25 cellular contexts compared by ENCODE assay signal in the genomic region with DNA sequence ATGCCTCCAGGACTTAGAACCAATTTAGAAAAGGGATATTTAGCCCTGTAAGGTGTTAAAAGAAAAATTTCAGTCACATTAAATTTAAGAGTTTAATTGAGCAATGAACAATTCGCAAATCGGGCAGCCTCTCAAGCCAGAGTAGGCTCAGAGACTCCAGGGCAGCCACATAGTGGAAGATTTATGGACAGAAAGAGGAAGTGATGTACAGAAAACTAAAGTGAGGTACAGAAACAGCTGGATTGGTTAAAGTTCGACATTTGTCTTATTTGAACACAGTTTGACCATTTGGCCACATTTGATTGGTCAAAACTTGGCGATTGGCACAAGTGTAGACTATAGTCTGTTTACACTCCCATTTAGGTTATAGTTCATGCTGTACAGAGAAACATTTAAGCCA.
"Had no signal": no experiment of that assay in that cellular context is flagged by ENCODE, and none has a peak within 500 bp of the region (broad histone marks: within the 10 kb centered on the region; RNA-seq: fewer than 3 reads in every experiment).

No MANE protein-coding gene starts in this region.

- H3K27me3 ChIP-seq: body of pancreas, sigmoid colon, upper lobe of left lung had no signal

- H3K4me1 Mint-ChIP-seq: activated CD4-positive, alpha-beta T cell treated with anti-CD3 and anti-CD28 coated beads, Interleukin-2, amount 10 ng/mL, durations not matched to agents 7 days and 5 days; activated CD8-positive, alpha-beta memory T cell treated with anti-CD3 and anti-CD28 coated beads, Interleukin-2, amount 10 ng/mL, durations not matched to agents 7 days and 5 days; activated naive CD4-positive, alpha-beta T cell treated with anti-CD3 and anti-CD28 coated beads, Interleukin-2, amount 50 U/mL, for 24 hours; naive thymus-derived CD8-positive, alpha-beta T cell had no signal

- H3K4me1 ChIP-seq: body of pancreas, left ventricle myocardium inferior had no signal

- H3K27me3 Mint-ChIP-seq: activated CD4-positive, alpha-beta T cell treated with anti-CD3 and anti-CD28 coated beads, Interleukin-2, amount 10 ng/mL, durations not matched to agents 7 days and 5 days; activated CD8-positive, alpha-beta memory T cell treated with anti-CD3 and anti-CD28 coated beads, Interleukin-2, amount 10 ng/mL, durations not matched to agents 7 days and 5 days; activated CD8-positive, alpha-beta T cell treated with anti-CD3 and anti-CD28 coated beads for 36 hours; activated naive CD4-positive, alpha-beta T cell treated with anti-CD3 and anti-CD28 coated beads, Interleukin-2, amount 50 U/mL, for 24 hours; naive thymus-derived CD8-positive, alpha-beta T cell; progenitor cell of endocrine pancreas had no signal

- H3K4me3 ChIP-seq: body of pancreas, left ventricle myocardium inferior, sigmoid colon, upper lobe of left lung had no signal

- H3K27ac ChIP-seq: body of pancreas, left ventricle myocardium inferior, sigmoid colon, upper lobe of left lung, VCaP had no signal

- H3K9me3 ChIP-seq: body of pancreas, left ventricle myocardium inferior, upper lobe of left lung had no signal

- H3K4me3 Mint-ChIP-seq: activated CD4-positive, alpha-beta T cell treated with anti-CD3 and anti-CD28 coated beads, Interleukin-2, amount 10 ng/mL, durations not matched to agents 7 days and 5 days; activated CD8-positive, alpha-beta memory T cell treated with anti-CD3 and anti-CD28 coated beads, Interleukin-2, amount 10 ng/mL, durations not matched to agents 7 days and 5 days; activated CD8-positive, alpha-beta T cell treated with anti-CD3 and anti-CD28 coated beads for 36 hours; activated naive CD4-positive, alpha-beta T cell treated with anti-CD3 and anti-CD28 coated beads, Interleukin-2, amount 50 U/mL, for 24 hours; mesothelial cell of epicardium; naive thymus-derived CD8-positive, alpha-beta T cell had no signal

- DNase-seq: activated CD4-positive, alpha-beta T cell treated with anti-CD3 and anti-CD28 coated beads, Interleukin-2, amount 10 ng/mL, durations not matched to agents 7 days and 5 days; activated CD8-positive, alpha-beta memory T cell treated with anti-CD3 and anti-CD28 coated beads, Interleukin-2, amount 10 ng/mL, durations not matched to agents 7 days and 5 days; activated CD8-positive, alpha-beta T cell treated with anti-CD3 and anti-CD28 coated beads for 36 hours; activated effector memory CD4-positive, alpha-beta T cell treated with anti-CD3 and anti-CD28 coated beads, Interleukin-2, amount 50 U/mL, for 16 hours; activated T-cell treated with anti-CD3 and anti-CD28 coated beads for 4 hours; anterior cingulate cortex; body of pancreas; dermis blood vessel endothelial cell; effector CD8-positive, alpha-beta T cell; erythroblast; foreskin fibroblast; glutamatergic neuron; hippocampal formation; left ventricle myocardium inferior; naive thymus-derived CD8-positive, alpha-beta T cell; retina; sigmoid colon; stimulated activated CD4-positive, alpha-beta T cell treated with anti-CD3 and anti-CD28 coated beads, Interleukin-4, amount 100 ng/mL, for 1 hour; stimulated activated naive CD8-positive, alpha-beta T cell treated with anti-CD3 and anti-CD28 coated beads, Interleukin-15, Interleukin-2, amounts not matched to agents 100 U/mL and 50 U/mL, for 24 hours; T-helper 2 cell; upper lobe of left lung had no signal

- H3K9me3 Mint-ChIP-seq: activated CD4-positive, alpha-beta T cell treated with anti-CD3 and anti-CD28 coated beads, Interleukin-2, amount 10 ng/mL, durations not matched to agents 7 days and 5 days; mesothelial cell of epicardium had no signal

- H3K27ac Mint-ChIP-seq: activated CD4-positive, alpha-beta T cell treated with anti-CD3 and anti-CD28 coated beads, Interleukin-2, amount 10 ng/mL, durations not matched to agents 7 days and 5 days; activated CD8-positive, alpha-beta memory T cell treated with anti-CD3 and anti-CD28 coated beads, Interleukin-2, amount 10 ng/mL, durations not matched to agents 7 days and 5 days; activated CD8-positive, alpha-beta T cell treated with anti-CD3 and anti-CD28 coated beads for 36 hours; activated naive CD4-positive, alpha-beta T cell treated with anti-CD3 and anti-CD28 coated beads, Interleukin-2, amount 50 U/mL, for 24 hours; mesothelial cell of epicardium; naive thymus-derived CD8-positive, alpha-beta T cell; progenitor cell of endocrine pancreas had no signal

- H3K36me3 Mint-ChIP-seq: activated CD8-positive, alpha-beta memory T cell treated with anti-CD3 and anti-CD28 coated beads, Interleukin-2, amount 10 ng/mL, durations not matched to agents 7 days and 5 days; activated naive CD4-positive, alpha-beta T cell treated with anti-CD3 and anti-CD28 coated beads, Interleukin-2, amount 50 U/mL, for 24 hours; mesothelial cell of epicardium; naive thymus-derived CD8-positive, alpha-beta T cell had no signal

- H3K36me3 ChIP-seq: left ventricle myocardium inferior, sigmoid colon, upper lobe of left lung had no signal
